Comparison of ENCODE assay signal across 1 cellular context in genomic region chr1:65509912-65510680, GRCh38.
TF ChIP-seq lines count a peak whose summit lies in the region.

No MANE protein-coding gene starts in this region.

TF ChIP-seq in K562, 482 proteins besides CTCF, POLR2A, EP300 and RAD21 (continued from another document and continues in another):
- TF ChIP-seq, protein P1, sequence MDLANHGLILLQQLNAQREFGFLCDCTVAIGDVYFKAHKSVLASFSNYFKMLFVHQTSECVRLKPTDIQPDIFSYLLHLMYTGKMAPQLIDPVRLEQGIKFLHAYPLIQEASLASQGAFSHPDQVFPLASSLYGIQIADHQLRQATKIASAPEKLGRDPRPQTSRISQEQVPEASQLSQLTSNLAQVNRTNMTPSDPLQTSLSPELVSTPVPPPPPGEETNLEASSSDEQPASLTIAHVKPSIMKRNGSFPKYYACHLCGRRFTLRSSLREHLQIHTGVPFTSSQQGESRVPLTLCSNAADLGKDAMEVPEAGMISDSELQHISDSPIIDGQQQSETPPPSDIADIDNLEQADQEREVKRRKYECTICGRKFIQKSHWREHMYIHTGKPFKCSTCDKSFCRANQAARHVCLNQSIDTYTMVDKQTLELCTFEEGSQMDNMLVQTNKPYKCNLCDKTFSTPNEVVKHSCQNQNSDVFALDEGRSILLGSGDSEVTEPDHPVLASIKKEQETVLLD (IDR thresholded peaks at IDR 0.05): no peak
- TF ChIP-seq TCFL5 (CRISPR knock-in tag; conservative IDR thresholded peaks at IDR 0.05) (no peak), RCOR1 (IDR thresholded peaks at IDR 0.05; ENCODE audit: borderline replicate concordance in 1 of 2, low read depth in 2 of 2, low read length in 2 of 2) (no peak), THRAP3 (IDR thresholded peaks at IDR 0.05; ENCODE audit: borderline replicate concordance) (no peak), ZBTB34 (CRISPR knock-in tag; IDR thresholded peaks at IDR 0.05) (no peak), ZNF76 (CRISPR knock-in tag; IDR thresholded peaks at IDR 0.05; ENCODE audit: borderline replicate concordance) (no peak), ELF2 (CRISPR knock-in tag; IDR thresholded peaks at IDR 0.05) (no peak), KLF13 (tag; IDR thresholded peaks at IDR 0.05; ENCODE audit: borderline replicate concordance, low read depth) (no peak), ZNF589 (CRISPR knock-in tag; IDR thresholded peaks at IDR 0.05; ENCODE audit: low read depth) (0 out of 2 replicates have a peak, but pooled peaks have one; percentile 14), HMG20A (CRISPR knock-in tag; conservative IDR thresholded peaks at IDR 0.05) (no peak), DPF2 (IDR thresholded peaks at IDR 0.05) (0 out of 2 replicates have a peak, but pooled peaks have one; percentile 13), U2AF1 (optimal IDR thresholded peaks at IDR 0.05; ENCODE audit: low read depth, low read length) (no peak), ETV1 (tag; conservative IDR thresholded peaks at IDR 0.05; ENCODE audit: low read depth) (no peak), ZNF639 (CRISPR knock-in tag; conservative IDR thresholded peaks at IDR 0.05 in 1 of 2, IDR thresholded peaks at IDR 0.05 in 1 of 2) (no peak), L3MBTL2 (IDR thresholded peaks at IDR 0.05) (peak; percentile 43; the same call in 1 of the 2 replicates), ATF7 (IDR thresholded peaks at IDR 0.05) (no peak), ARNT (IDR thresholded peaks at IDR 0.05) (no peak), MNT (conservative IDR thresholded peaks at IDR 0.05) (no peak), NFATC3 (IDR thresholded peaks at IDR 0.05) (no peak), SMARCA4 (IDR thresholded peaks at IDR 0.05) (no peak), XRCC3 (IDR thresholded peaks at IDR 0.05) (no peak), PML (IDR thresholded peaks at IDR 0.05; ENCODE audit: low read length) (no peak), TBP (optimal IDR thresholded peaks at IDR 0.05; ENCODE audit: low read depth, low read length) (no peak), MAFK (IDR thresholded peaks at IDR 0.05; ENCODE audit: low read length) (no peak), WHSC1 (IDR thresholded peaks at IDR 0.05; ENCODE audit: low read length) (no peak), FUS (optimal IDR thresholded peaks at IDR 0.05; ENCODE audit: low read depth, low read length) (no peak), PRPF4 (IDR thresholded peaks at IDR 0.05; ENCODE audit: insufficient read depth, low read depth, low read length, poor library complexity, severe bottlenecking) (no peak), ZBED1 (IDR thresholded peaks at IDR 0.05) (no peak), ZNF444 (CRISPR knock-in tag; IDR thresholded peaks at IDR 0.05) (no peak), ZBTB43 (CRISPR knock-in tag; IDR thresholded peaks at IDR 0.05) (no peak), GABPA (tag; conservative IDR thresholded peaks at IDR 0.05; ENCODE audit: low read depth) (0 out of 2 replicates have a peak, but pooled peaks have one; percentile 17), ATF4 (CRISPR knock-in tag; IDR thresholded peaks at IDR 0.05) (no peak), POLR2B (IDR thresholded peaks at IDR 0.05; ENCODE audit: low read depth, partially characterized antibody) (no peak), BACH1 (tag; IDR thresholded peaks at IDR 0.05) (no peak), ZNF655 (CRISPR knock-in tag; IDR thresholded peaks at IDR 0.05) (no peak), KLF10 (CRISPR knock-in tag; IDR thresholded peaks at IDR 0.05) (no peak), KDM4B (IDR thresholded peaks at IDR 0.05; ENCODE audit: borderline replicate concordance in 2 of 2, low read depth in 1 of 2) (no peak), ZNF766 (CRISPR knock-in tag; conservative IDR thresholded peaks at IDR 0.05) (no peak), TAF7 (tag; IDR thresholded peaks at IDR 0.05) (no peak), GATAD2B (IDR thresholded peaks at IDR 0.05; ENCODE audit: borderline replicate concordance) (no peak)
- TF ChIP-seq, protein P2, sequence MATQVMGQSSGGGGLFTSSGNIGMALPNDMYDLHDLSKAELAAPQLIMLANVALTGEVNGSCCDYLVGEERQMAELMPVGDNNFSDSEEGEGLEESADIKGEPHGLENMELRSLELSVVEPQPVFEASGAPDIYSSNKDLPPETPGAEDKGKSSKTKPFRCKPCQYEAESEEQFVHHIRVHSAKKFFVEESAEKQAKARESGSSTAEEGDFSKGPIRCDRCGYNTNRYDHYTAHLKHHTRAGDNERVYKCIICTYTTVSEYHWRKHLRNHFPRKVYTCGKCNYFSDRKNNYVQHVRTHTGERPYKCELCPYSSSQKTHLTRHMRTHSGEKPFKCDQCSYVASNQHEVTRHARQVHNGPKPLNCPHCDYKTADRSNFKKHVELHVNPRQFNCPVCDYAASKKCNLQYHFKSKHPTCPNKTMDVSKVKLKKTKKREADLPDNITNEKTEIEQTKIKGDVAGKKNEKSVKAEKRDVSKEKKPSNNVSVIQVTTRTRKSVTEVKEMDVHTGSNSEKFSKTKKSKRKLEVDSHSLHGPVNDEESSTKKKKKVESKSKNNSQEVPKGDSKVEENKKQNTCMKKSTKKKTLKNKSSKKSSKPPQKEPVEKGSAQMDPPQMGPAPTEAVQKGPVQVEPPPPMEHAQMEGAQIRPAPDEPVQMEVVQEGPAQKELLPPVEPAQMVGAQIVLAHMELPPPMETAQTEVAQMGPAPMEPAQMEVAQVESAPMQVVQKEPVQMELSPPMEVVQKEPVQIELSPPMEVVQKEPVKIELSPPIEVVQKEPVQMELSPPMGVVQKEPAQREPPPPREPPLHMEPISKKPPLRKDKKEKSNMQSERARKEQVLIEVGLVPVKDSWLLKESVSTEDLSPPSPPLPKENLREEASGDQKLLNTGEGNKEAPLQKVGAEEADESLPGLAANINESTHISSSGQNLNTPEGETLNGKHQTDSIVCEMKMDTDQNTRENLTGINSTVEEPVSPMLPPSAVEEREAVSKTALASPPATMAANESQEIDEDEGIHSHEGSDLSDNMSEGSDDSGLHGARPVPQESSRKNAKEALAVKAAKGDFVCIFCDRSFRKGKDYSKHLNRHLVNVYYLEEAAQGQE (CRISPR knock-in tag; IDR thresholded peaks at IDR 0.05; ENCODE audit: low read depth): no peak
- TF ChIP-seq, protein P3, sequence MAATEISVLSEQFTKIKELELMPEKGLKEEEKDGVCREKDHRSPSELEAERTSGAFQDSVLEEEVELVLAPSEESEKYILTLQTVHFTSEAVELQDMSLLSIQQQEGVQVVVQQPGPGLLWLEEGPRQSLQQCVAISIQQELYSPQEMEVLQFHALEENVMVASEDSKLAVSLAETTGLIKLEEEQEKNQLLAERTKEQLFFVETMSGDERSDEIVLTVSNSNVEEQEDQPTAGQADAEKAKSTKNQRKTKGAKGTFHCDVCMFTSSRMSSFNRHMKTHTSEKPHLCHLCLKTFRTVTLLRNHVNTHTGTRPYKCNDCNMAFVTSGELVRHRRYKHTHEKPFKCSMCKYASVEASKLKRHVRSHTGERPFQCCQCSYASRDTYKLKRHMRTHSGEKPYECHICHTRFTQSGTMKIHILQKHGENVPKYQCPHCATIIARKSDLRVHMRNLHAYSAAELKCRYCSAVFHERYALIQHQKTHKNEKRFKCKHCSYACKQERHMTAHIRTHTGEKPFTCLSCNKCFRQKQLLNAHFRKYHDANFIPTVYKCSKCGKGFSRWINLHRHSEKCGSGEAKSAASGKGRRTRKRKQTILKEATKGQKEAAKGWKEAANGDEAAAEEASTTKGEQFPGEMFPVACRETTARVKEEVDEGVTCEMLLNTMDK (IDR thresholded peaks at IDR 0.05; ENCODE audit: borderline replicate concordance, insufficient read depth, low read depth, low read length, poor library complexity, severe bottlenecking): no peak
- TF ChIP-seq, protein P4, sequence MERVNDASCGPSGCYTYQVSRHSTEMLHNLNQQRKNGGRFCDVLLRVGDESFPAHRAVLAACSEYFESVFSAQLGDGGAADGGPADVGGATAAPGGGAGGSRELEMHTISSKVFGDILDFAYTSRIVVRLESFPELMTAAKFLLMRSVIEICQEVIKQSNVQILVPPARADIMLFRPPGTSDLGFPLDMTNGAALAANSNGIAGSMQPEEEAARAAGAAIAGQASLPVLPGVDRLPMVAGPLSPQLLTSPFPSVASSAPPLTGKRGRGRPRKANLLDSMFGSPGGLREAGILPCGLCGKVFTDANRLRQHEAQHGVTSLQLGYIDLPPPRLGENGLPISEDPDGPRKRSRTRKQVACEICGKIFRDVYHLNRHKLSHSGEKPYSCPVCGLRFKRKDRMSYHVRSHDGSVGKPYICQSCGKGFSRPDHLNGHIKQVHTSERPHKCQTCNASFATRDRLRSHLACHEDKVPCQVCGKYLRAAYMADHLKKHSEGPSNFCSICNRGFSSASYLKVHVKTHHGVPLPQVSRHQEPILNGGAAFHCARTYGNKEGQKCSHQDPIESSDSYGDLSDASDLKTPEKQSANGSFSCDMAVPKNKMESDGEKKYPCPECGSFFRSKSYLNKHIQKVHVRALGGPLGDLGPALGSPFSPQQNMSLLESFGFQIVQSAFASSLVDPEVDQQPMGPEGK (CRISPR knock-in tag; IDR thresholded peaks at IDR 0.05; ENCODE audit: borderline replicate concordance): no peak
- TF ChIP-seq, protein P5, sequence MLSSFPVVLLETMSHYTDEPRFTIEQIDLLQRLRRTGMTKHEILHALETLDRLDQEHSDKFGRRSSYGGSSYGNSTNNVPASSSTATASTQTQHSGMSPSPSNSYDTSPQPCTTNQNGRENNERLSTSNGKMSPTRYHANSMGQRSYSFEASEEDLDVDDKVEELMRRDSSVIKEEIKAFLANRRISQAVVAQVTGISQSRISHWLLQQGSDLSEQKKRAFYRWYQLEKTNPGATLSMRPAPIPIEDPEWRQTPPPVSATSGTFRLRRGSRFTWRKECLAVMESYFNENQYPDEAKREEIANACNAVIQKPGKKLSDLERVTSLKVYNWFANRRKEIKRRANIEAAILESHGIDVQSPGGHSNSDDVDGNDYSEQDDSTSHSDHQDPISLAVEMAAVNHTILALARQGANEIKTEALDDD (IDR thresholded peaks at IDR 0.05): no peak
- TF ChIP-seq, protein P6, sequence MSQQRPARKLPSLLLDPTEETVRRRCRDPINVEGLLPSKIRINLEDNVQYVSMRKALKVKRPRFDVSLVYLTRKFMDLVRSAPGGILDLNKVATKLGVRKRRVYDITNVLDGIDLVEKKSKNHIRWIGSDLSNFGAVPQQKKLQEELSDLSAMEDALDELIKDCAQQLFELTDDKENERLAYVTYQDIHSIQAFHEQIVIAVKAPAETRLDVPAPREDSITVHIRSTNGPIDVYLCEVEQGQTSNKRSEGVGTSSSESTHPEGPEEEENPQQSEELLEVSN (IDR thresholded peaks at IDR 0.05; ENCODE audit: borderline replicate concordance in 1 of 2, extremely low read depth in 1 of 2, insufficient read depth in 1 of 2, insufficient read length in 1 of 2, low read depth in 1 of 2, low read length in 1 of 2, poor library complexity in 1 of 2, severe bottlenecking in 1 of 2): peak in 1 of 2 experiments; percentile 31
